In the genomic region with DNA sequence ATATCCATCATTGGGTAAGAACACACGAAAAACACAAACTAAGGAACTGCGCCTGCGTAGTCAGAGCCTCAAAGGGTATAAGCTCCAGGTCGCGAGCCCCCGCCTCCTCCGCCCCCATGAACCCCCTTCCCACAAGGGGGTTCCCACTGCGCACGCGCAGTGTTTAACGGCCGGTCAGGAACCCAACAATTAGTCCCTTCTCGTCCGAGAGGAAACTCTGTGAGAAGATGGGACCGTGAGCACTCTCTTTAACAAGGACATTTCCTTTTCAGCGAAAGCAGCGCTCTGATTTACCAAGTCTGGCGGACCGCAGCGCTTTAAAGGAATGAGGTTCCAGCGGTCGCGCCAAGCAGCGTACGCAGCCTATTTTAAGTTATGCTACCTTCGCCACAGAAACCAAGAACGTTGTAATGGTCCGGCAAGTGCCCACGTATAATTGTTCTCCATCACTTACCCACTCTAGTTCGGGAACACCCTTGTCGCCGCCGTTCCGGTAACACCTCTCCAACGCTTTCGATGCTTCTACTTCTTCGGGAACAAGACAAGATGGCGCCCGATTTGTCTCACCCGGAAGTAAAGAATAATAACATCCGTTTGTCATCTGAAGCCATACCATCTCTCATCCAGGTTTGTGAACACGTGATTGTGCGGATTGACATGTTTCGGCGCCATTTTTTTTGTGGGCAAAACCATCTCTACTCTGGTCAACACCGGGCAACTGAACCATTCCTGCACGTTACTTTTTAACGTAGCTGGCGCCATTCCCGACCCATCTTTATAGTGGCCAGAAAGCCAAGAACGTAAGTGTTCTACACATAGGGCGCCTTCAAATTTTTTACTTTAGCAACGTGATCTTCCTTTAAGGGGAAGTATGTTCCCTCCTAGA, we compare ENCODE assay signal across 8 cellular contexts. TPM values are rescaled to one million over a fixed set of nuclear protein-coding genes. Genes with fewer than 3 reads are reported as not detected.
DNase-seq lines count a peak whose midpoint lies in the region; ATAC-seq and TF ChIP-seq lines count a peak whose summit lies in the region.

A gene with protein sequence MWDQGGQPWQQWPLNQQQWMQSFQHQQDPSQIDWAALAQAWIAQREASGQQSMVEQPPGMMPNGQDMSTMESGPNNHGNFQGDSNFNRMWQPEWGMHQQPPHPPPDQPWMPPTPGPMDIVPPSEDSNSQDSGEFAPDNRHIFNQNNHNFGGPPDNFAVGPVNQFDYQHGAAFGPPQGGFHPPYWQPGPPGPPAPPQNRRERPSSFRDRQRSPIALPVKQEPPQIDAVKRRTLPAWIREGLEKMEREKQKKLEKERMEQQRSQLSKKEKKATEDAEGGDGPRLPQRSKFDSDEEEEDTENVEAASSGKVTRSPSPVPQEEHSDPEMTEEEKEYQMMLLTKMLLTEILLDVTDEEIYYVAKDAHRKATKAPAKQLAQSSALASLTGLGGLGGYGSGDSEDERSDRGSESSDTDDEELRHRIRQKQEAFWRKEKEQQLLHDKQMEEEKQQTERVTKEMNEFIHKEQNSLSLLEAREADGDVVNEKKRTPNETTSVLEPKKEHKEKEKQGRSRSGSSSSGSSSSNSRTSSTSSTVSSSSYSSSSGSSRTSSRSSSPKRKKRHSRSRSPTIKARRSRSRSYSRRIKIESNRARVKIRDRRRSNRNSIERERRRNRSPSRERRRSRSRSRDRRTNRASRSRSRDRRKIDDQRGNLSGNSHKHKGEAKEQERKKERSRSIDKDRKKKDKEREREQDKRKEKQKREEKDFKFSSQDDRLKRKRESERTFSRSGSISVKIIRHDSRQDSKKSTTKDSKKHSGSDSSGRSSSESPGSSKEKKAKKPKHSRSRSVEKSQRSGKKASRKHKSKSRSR (minus strand): TSS at position 548 of the 886 bp plus-strand sequence. CDS start 10,649 bp downstream, outside the sequence.

- H3K27me3 ChIP-seq in H7 (ENCODE audit: control insufficient read depth, insufficient read depth, low read length), result no peaks in the 10 kb centered on the region

- H3K9me3 Mint-ChIP-seq in natural killer cell treated with Interleukin-12 subunit alpha and Interleukin-12 subunit beta and Interleukin-15 and Interleukin-18, amount 100 ng/mL, for 72 hours, result no peaks in the 10 kb centered on the region

- peak within 1 kb of the TSS; percentile 96 for H3K27ac Mint-ChIP-seq in natural killer cell treated with Interleukin-12 subunit alpha and Interleukin-12 subunit beta and Interleukin-15 and Interleukin-18, amount 100 ng/mL, for 72 hours

- no peaks in the 10 kb centered on the region for H3K36me3 ChIP-seq in H7 (replicated peaks; ENCODE audit: control insufficient read depth, insufficient read depth, low read length)

- DNase-seq in ELF-1 (ENCODE audit: low read depth, low spot score) (peak; percentile 98), H7 (peak; percentile 80), M059J (ENCODE audit: low read depth) (peak; percentile 96), SHP77 (lab: John Stamatoyannopoulos, UW) (peak; percentile 97), fibroblast of pulmonary artery (ENCODE audit: low read depth) (peak; percentile 100)
- peak; percentile 80 for DNase-seq in activated effector memory CD4-positive, alpha-beta T cell treated with Interleukin-2 at 50 U/mL for 16 hours
- peak; percentile 92 for DNase-seq in natural killer cell treated with Interleukin-12 subunit alpha and Interleukin-12 subunit beta and Interleukin-15 and Interleukin-18, amount 100 ng/mL, for 72 hours (ENCODE audit: low spot score)
- peak; percentile 85 for DNase-seq in stimulated activated naive CD8-positive, alpha-beta T cell treated with anti-CD3 and anti-CD28 coated beads, Interleukin-15, Interleukin-2, amounts not matched to agents 100 U/mL and 50 U/mL, for 24 hours

- H3K4me3 Mint-ChIP-seq in natural killer cell treated with Interleukin-12 subunit alpha and Interleukin-12 subunit beta and Interleukin-15 and Interleukin-18, amount 100 ng/mL, for 72 hours, result peak within 1 kb of the TSS; percentile 93

- H3K4me3 ChIP-seq in H7 (ENCODE audit: insufficient read depth, low read depth, low read length) (peak within 1 kb of the TSS; percentile 67), fibroblast of pulmonary artery (replicated peaks; ENCODE audit: low read depth, low read length) (peak within 1 kb of the TSS; percentile 99)

- TF ChIP-seq CTCF in fibroblast of pulmonary artery (IDR thresholded peaks at IDR 0.05; ENCODE audit: low read length, missing control alignments), result no peak

- ATAC-seq in natural killer cell treated with Interleukin-12 subunit alpha and Interleukin-12 subunit beta and Interleukin-15 and Interleukin-18, amount 100 ng/mL, for 72 hours, result peak; percentile 92 to 94
- peak; percentile 87 for ATAC-seq in stimulated activated naive CD8-positive, alpha-beta T cell treated with anti-CD3 and anti-CD28 coated beads, Interleukin-15, Interleukin-2, amounts not matched to agents 100 U/mL and 50 U/mL, for 24 hours

- no peaks in the 10 kb centered on the region for H3K27me3 Mint-ChIP-seq in natural killer cell treated with Interleukin-12 subunit alpha and Interleukin-12 subunit beta and Interleukin-15 and Interleukin-18, amount 100 ng/mL, for 72 hours

- H3K36me3 Mint-ChIP-seq in natural killer cell treated with Interleukin-12 subunit alpha and Interleukin-12 subunit beta and Interleukin-15 and Interleukin-18, amount 100 ng/mL, for 72 hours, result peaks cover 6% of the 10 kb centered on the region

- H3K4me1 Mint-ChIP-seq in natural killer cell treated with Interleukin-12 subunit alpha and Interleukin-12 subunit beta and Interleukin-15 and Interleukin-18, amount 100 ng/mL, for 72 hours (ENCODE audit: low read depth in 2 of 2), result peaks cover 44 to 64% of the 10 kb centered on the region in 2 donors

RNA-seq across cellular contexts. Expression of the gene that starts here (rescaled TPM):
- 76.9 and 135 TPM in 2 replicates for total RNA-seq in H7 (2014; rRNA removed; shearing (Covaris generic))
- 19.5 and 20.1 TPM in 2 replicates for total RNA-seq in M059J (2014; rRNA removed; shearing (Covaris generic))
- total RNA-seq in natural killer cell treated with Interleukin-12 subunit alpha and Interleukin-12 subunit beta and Interleukin-15 and Interleukin-18, amount 100 ng/mL, for 72 hours, result 100 to 1,000 TPM; 105 to 113 TPM

Comparison
In these comparisons a context has a peak if more than half of its experiments do, and no peak if none do; other contexts are left out.
1. Peak in every context shown above with its lines: DNase-seq, ATAC-seq and H3K4me3 ChIP-seq.